In genomic region chr4:103934178-103934789, GRCh38 we compare ENCODE assay signal across 1 cellular context.
TF ChIP-seq lines count a peak whose summit lies in the region.

No MANE protein-coding gene starts in this region.

TF ChIP-seq in SK-N-SH, 30 proteins besides CTCF, POLR2A, EP300 and RAD21 (continued from another document):
- TF ChIP-seq REST (IDR thresholded peaks at IDR 0.05; ENCODE audit: low read depth, low read length) (no peak), EZH2phosphoT487 (IDR thresholded peaks at IDR 0.05; ENCODE audit: borderline replicate concordance, low read depth) (no peak), MAX (IDR thresholded peaks at IDR 0.05; ENCODE audit: low read depth) (no peak), YY1 (IDR thresholded peaks at IDR 0.05; ENCODE audit: low read depth) (no peak), TCF12 (IDR thresholded peaks at IDR 0.05) (no peak), ELF1 (IDR thresholded peaks at IDR 0.05) (no peak), GABPA (IDR thresholded peaks at IDR 0.05; ENCODE audit: low read depth) (no peak), TEAD4 (IDR thresholded peaks at IDR 0.05; ENCODE audit: borderline replicate concordance, insufficient read depth) (no peak), FOXJ3 (CRISPR knock-in tag; IDR thresholded peaks at IDR 0.05) (no peak), MXI1 (IDR thresholded peaks at IDR 0.05; ENCODE audit: low read depth, low read length) (no peak), SIN3A (IDR thresholded peaks at IDR 0.05; ENCODE audit: borderline replicate concordance, low read depth, low read length) (no peak), IRF3 (IDR thresholded peaks at IDR 0.05; ENCODE audit: low read depth, low read length) (no peak)
